In the genomic region with DNA sequence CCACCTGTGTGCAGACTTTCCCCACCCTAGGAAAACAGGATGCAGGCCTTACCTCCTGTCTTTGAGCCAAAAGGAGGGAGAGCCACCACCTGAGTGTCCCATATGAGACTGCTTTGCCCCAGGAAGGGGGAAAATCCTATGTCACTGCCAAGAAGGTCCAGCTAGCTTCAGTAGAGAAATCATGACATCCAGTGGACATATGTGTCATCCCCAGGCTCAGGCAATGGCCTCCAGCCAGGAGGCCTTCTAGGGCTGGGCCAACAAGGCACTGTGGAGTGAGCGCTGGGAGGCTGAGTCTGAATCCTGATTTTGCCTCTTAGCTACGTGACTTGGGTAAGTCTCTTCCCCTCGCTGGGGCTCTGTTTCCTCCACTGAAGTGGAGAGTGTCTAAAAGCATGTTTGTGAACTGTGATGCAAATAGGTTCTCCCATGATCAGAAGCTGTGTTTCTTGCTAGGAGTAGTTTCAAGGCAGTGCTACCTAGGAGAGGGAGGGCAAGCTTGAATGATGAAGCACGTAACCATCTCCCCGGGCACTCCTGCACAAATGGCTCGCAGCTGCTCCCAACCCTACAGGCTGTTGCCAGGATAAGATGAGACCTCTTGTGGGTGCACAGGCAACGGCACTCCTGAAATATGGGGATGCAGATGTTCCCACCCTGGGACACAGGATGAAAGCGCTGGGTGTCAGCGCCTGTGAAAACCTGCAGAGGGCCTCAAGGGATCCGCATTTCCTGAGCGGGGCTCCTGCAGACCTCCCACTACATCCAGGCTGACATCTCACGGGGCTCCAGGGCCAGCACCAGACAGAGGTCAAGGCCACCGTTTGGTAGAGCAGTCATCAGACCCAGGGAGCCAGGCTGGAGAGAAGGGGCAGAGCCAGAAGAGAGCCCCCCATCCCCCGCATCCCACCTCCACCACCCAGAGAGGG, we compare ENCODE assay signal across 10 cellular contexts.
A peak's percentile ranks its signal among the peaks of the same experiment; 100 is the strongest.
DNase-seq lines count a peak whose midpoint lies in the region; ATAC-seq and TF ChIP-seq lines count a peak whose summit lies in the region.
"Had no signal": no experiment of that assay in that cellular context is flagged by ENCODE, and none has a peak within 500 bp of the region (broad histone marks: within the 10 kb centered on the region; RNA-seq: fewer than 3 reads in every experiment).

No MANE protein-coding gene starts in this region.

- ATAC-seq in left lobe of liver, result peak; percentile 50

- POLR2A ChIA-PET in BJ (lab: Charles Lee), result no interaction called here

- no peaks in the 10 kb centered on the region for H3K36me3 ChIP-seq in BJ (ENCODE audit: control insufficient read depth, insufficient read depth, low read length)

- no peak overlapping the region for H3K4me3 ChIP-seq in BJ (ENCODE audit: low read depth, low read length)
- H3K4me3 ChIP-seq: coronary artery had no signal

- CTCF ChIA-PET in BJ (lab: Yijun Ruan, JAX), result interaction anchor here (1.3 to 1.7 kb wide), 2 partner anchors 216 to 428 kb away, joined by 4 to 6 read pairs; no protein-coding TSS in a partner anchor

- no peak for DNase-seq in BJ (ENCODE audit: low read depth)
- peak; percentile 40 for DNase-seq in NCI-H1694 treated with DMSO at 0.1 percent for 48 hours (lab: John Stamatoyannopoulos, UW)
- DNase-seq in cerebellum (ENCODE audit: low spot score), result peak; percentile 12
- DNase-seq in left lobe of liver (ENCODE audit: low spot score), result no peak
- no peak for DNase-seq in CD1c-positive myeloid dendritic cell (ENCODE audit: extremely low spot score)
- no peak for DNase-seq in putamen (ENCODE audit: low spot score)
- no peak for DNase-seq in central memory CD4-positive, alpha-beta T cell
- no peak for DNase-seq in activated CD4-positive, alpha-beta T cell treated with anti-CD3 and anti-CD28 coated beads for 48 hours
- DNase-seq: activated T-cell treated with anti-CD3 and anti-CD28 coated beads, Interleukin-2, amount 50 U/mL, for 24 hours had no signal

- TF ChIP-seq CTCF in BJ (IDR thresholded peaks at IDR 0.05; ENCODE audit: insufficient read depth, low read depth, low read length), result 0 out of 2 replicates have a peak, but pooled peaks have one; percentile 1

- H3K27me3 ChIP-seq in BJ (ENCODE audit: control insufficient read depth, insufficient read depth, low read length), result no peaks in the 10 kb centered on the region

Comparison
In these comparisons a context has a peak if more than half of its experiments do, and no peak if none do; other contexts are left out.
1. DNase-seq: peak in NCI-H1694 treated with DMSO at 0.1 percent for 48 hours (single experiment) and cerebellum (single experiment); none in BJ (single experiment), left lobe of liver (single experiment), CD1c-positive myeloid dendritic cell (single experiment), putamen (single experiment), central memory CD4-positive, alpha-beta T cell (single experiment) and activated CD4-positive, alpha-beta T cell treated with anti-CD3 and anti-CD28 coated beads for 48 hours (single experiment).